In genomic region chr4:174650711-174651355, GRCh38 we compare ENCODE assay signal across 23 cellular contexts.
DNase-seq lines count a peak whose midpoint lies in the region; ATAC-seq, FAIRE-seq and TF ChIP-seq lines count a peak whose summit lies in the region.
"Had no signal": no experiment of that assay in that cellular context is flagged by ENCODE, and none has a peak within 500 bp of the region (broad histone marks: within the 10 kb centered on the region; RNA-seq: fewer than 3 reads in every experiment).

No MANE protein-coding gene starts in this region.

- dilution Hi-C loops in mammary epithelial cell (cut with HindIII; ENCODE audit: low sequenced_read_pairs), result no loop called here

- H3K36me3 ChIP-seq in mammary epithelial cell (ENCODE audit: insufficient read depth, low read length) (no peaks in the 10 kb centered on the region), breast epithelium (no peaks in the 10 kb centered on the region), K562 (ENCODE audit: control insufficient read depth, insufficient read depth, low read length) (no peaks in the 10 kb centered on the region)
- H3K36me3 ChIP-seq: BLaER1 had no signal

- H3K4me1 ChIP-seq in mammary epithelial cell (ENCODE audit: insufficient read depth, low read length), result no peaks in the 10 kb centered on the region
- no peaks in the 10 kb centered on the region for H3K4me1 ChIP-seq in breast epithelium
- H3K4me1 ChIP-seq in K562 (replicated peaks in 1 of 2; ENCODE audit: control insufficient read depth in 2 of 2, insufficient read depth in 2 of 2, low read length in 2 of 2), result peaks cover 0 to 7% of the 10 kb centered on the region in 2 experiments; a peak in 2 of 5 replicates
- peaks cover 6% of the 10 kb centered on the region for H3K4me1 ChIP-seq in foreskin keratinocyte
- H3K4me1 ChIP-seq: BLaER1, Caco-2 had no signal

- H3K9me3 Mint-ChIP-seq in activated T-helper 1 cell treated with anti-CD3 and anti-CD28 coated beads, Interleukin-12 subunit alpha, Interleukin-12 subunit beta, Interleukin-2, Interleukin-4 antibody, amounts not matched to agents 30 ng/mL and 10 ng/mL and 1 ng/mL, durations not matched to agents 14 hours and 24 hours and 36 hours, result no peaks in the 10 kb centered on the region
- H3K9me3 Mint-ChIP-seq: CD4-positive, CD25-positive, alpha-beta regulatory T cell; CD8-positive, alpha-beta T cell had no signal

- H3K36me3 Mint-ChIP-seq in activated T-helper 1 cell treated with anti-CD3 and anti-CD28 coated beads, Interleukin-12 subunit alpha, Interleukin-12 subunit beta, Interleukin-2, Interleukin-4 antibody, amounts not matched to agents 30 ng/mL and 10 ng/mL and 1 ng/mL, durations not matched to agents 14 hours and 24 hours and 36 hours (ENCODE audit: low read depth), result no peaks in the 10 kb centered on the region
- H3K36me3 Mint-ChIP-seq: CD4-positive, CD25-positive, alpha-beta regulatory T cell; CD8-positive, alpha-beta T cell had no signal

- TF ChIP-seq EP300 in K562 (IDR thresholded peaks at IDR 0.05; ENCODE audit: low read length), result no peak

- POLR2A ChIA-PET in K562 (lab: Yijun Ruan, JAX), result interaction anchor here (0.7 kb wide), 1 partner anchor 236 kb away, joined by 3 read pairs; no protein-coding TSS in a partner anchor

- H3K27ac Mint-ChIP-seq in activated T-helper 1 cell treated with anti-CD3 and anti-CD28 coated beads, Interleukin-12 subunit alpha, Interleukin-12 subunit beta, Interleukin-2, Interleukin-4 antibody, amounts not matched to agents 30 ng/mL and 10 ng/mL and 1 ng/mL, durations not matched to agents 14 hours and 24 hours and 36 hours, result no peak overlapping the region
- H3K27ac Mint-ChIP-seq: B cell; CD4-positive, CD25-positive, alpha-beta regulatory T cell; CD8-positive, alpha-beta T cell had no signal

- ATAC-seq in K562, result no peak; the same call in 2 of the 3 replicates
- ATAC-seq in foreskin keratinocyte, result peak; percentile 35
- ATAC-seq: CD8-positive, alpha-beta T cell had no signal

- no peaks in the 10 kb centered on the region for H3K9me1 ChIP-seq in K562 (ENCODE audit: control insufficient read depth, insufficient read depth, low read length)

- TF ChIP-seq POLR2A in breast epithelium (IDR thresholded peaks at IDR 0.05) (no peak), K562 (conservative IDR thresholded peaks at IDR 0.05) (no peak)

- CTCF ChIA-PET in mammary epithelial cell (lab: Charles Lee; ENCODE audit: low non-redundant PET) (interaction anchor here (0.6 to 0.7 kb wide), 2 partner anchors 287 to 1234 kb away, joined by 3 to 4 read pairs; no protein-coding TSS in a partner anchor), K562 (lab: Yijun Ruan, JAX; ENCODE audit: low intra/inter-chr PET ratio) (no interaction called here)

- in situ Hi-C loops in mammary epithelial cell (cut with MboI; ENCODE audit: low sequenced_read_pairs in 2 of 2) (no loop called here), K562 (cut with MboI) (no loop called here)

- no peak for FAIRE-seq in K562 (lab: Jason Lieb, UNC)
- FAIRE-seq: A204.1, G401.6, GM12892, H1 had no signal

- intact Hi-C loops in mammary epithelial cell (cut with micrococcal nuclease) (no loop called here), breast epithelium (cut with DNase I; ENCODE audit: low total_unique reads) (no loop called here), K562 (cut with micrococcal nuclease) (loop anchor here (10.0 kb wide), 1 partner anchor 1674 kb away; no protein-coding TSS in a partner anchor)
- intact Hi-C loops in activated T-helper 1 cell treated with anti-CD3 and anti-CD28 coated beads, Interleukin-12 subunit alpha, Interleukin-12 subunit beta, Interleukin-2, Interleukin-4 antibody, amounts not matched to agents 30 ng/mL and 10 ng/mL and 1 ng/mL, durations not matched to agents 14 hours and 24 hours and 36 hours (cut with micrococcal nuclease), result no loop called here

- H3K4me3 Mint-ChIP-seq in activated T-helper 1 cell treated with anti-CD3 and anti-CD28 coated beads, Interleukin-12 subunit alpha, Interleukin-12 subunit beta, Interleukin-2, Interleukin-4 antibody, amounts not matched to agents 30 ng/mL and 10 ng/mL and 1 ng/mL, durations not matched to agents 14 hours and 24 hours and 36 hours, result no peak overlapping the region
- H3K4me3 Mint-ChIP-seq: B cell; CD4-positive, CD25-positive, alpha-beta regulatory T cell; CD8-positive, alpha-beta T cell had no signal

- peak; percentile 57 for DNase-seq in mammary epithelial cell
- no peak for DNase-seq in breast epithelium (ENCODE audit: low spot score in 2 of 2)
- no peak for DNase-seq in K562 (ENCODE audit: extremely low read depth in 1 of 4, low spot score in 3 of 4)
- DNase-seq in foreskin keratinocyte, result peak; percentile 72 to 81
- no peak for DNase-seq in kidney tubule cell (ENCODE audit: low spot score)
- no peak for DNase-seq in activated T-helper 1 cell treated with anti-CD3 and anti-CD28 coated beads, Interleukin-12 subunit alpha, Interleukin-12 subunit beta, Interleukin-2, Interleukin-4 antibody, amounts not matched to agents 30 ng/mL and 10 ng/mL and 1 ng/mL, durations not matched to agents 14 hours and 24 hours and 36 hours (ENCODE audit: low spot score)
- DNase-seq in substantia nigra (lab: John Stamatoyannopoulos, UW), result no peak
- DNase-seq: Caco-2; CD4-positive, CD25-positive, alpha-beta regulatory T cell; CD8-positive, alpha-beta T cell; DMS153; DND-41; GM23248; H7; HCEC 1CT had no signal

- H3K27ac ChIP-seq in mammary epithelial cell (ENCODE audit: insufficient read depth, low read depth, low read length) (no peak overlapping the region), breast epithelium (no peak overlapping the region), K562 (ENCODE audit: extremely low read depth, low read depth, low read length) (no peak overlapping the region), foreskin keratinocyte (no peak overlapping the region), substantia nigra (ENCODE audit: low read depth, low read length, poor library complexity, severe bottlenecking) (no peak overlapping the region)
- H3K27ac ChIP-seq: 22Rv1, BLaER1, C4-2B, GM23248 had no signal

- H3K9me3 ChIP-seq in mammary epithelial cell (replicated peaks; ENCODE audit: insufficient read depth, low read length) (no peaks in the 10 kb centered on the region), breast epithelium (no peaks in the 10 kb centered on the region), K562 (replicated peaks; ENCODE audit: control insufficient read depth, insufficient read depth, low read depth, low read length) (no peaks in the 10 kb centered on the region)
- H3K9me3 ChIP-seq: BLaER1, Caco-2 had no signal

- no peak overlapping the region for H3K4me2 ChIP-seq in mammary epithelial cell (ENCODE audit: insufficient read depth, low read depth, low read length)
- no peak overlapping the region for H3K4me2 ChIP-seq in K562 (ENCODE audit: insufficient read depth, low read length)
- H3K4me2 ChIP-seq: BLaER1 had no signal

- H3K4me3 ChIP-seq in mammary epithelial cell (replicated peaks in 1 of 3; ENCODE audit: insufficient read depth in 1 of 3, low read depth in 2 of 3, low read length in 3 of 3) (no peak overlapping the region), breast epithelium (no peak overlapping the region), K562 (no peak overlapping the region)
- H3K4me3 ChIP-seq: BLaER1, GM23248 had no signal

- H3K9ac ChIP-seq in mammary epithelial cell (ENCODE audit: insufficient read depth, low read length) (no peak overlapping the region), K562 (ENCODE audit: insufficient read depth in 1 of 2, low read depth in 2 of 2, low read length in 2 of 2) (no peak overlapping the region)
- H3K9ac ChIP-seq: BLaER1, GM23248 had no signal

- BruUV-seq in mammary epithelial cell (replicated peaks; lab: Mats Ljungman, UMichigan) (no TSS peak), K562 (replicated peaks; lab: Mats Ljungman, UMichigan) (no TSS peak)

- no peaks in the 10 kb centered on the region for H4K20me1 ChIP-seq in mammary epithelial cell (ENCODE audit: insufficient read depth, low read length)
- no peaks in the 10 kb centered on the region for H4K20me1 ChIP-seq in K562 (replicated peaks; ENCODE audit: control insufficient read depth, insufficient read depth, low read length)
- H4K20me1 ChIP-seq: BLaER1 had no signal

- peaks cover 2% of the 10 kb centered on the region for H3K27me3 Mint-ChIP-seq in activated T-helper 1 cell treated with anti-CD3 and anti-CD28 coated beads, Interleukin-12 subunit alpha, Interleukin-12 subunit beta, Interleukin-2, Interleukin-4 antibody, amounts not matched to agents 30 ng/mL and 10 ng/mL and 1 ng/mL, durations not matched to agents 14 hours and 24 hours and 36 hours (ENCODE audit: insufficient read depth)
- H3K27me3 Mint-ChIP-seq: B cell; CD4-positive, CD25-positive, alpha-beta regulatory T cell had no signal

- H3K79me2 ChIP-seq in mammary epithelial cell (ENCODE audit: insufficient read depth, low read length) (no peaks in the 10 kb centered on the region), K562 (ENCODE audit: control insufficient read depth, insufficient read depth, low read length) (no peaks in the 10 kb centered on the region)

- H3K4me1 Mint-ChIP-seq in activated T-helper 1 cell treated with anti-CD3 and anti-CD28 coated beads, Interleukin-12 subunit alpha, Interleukin-12 subunit beta, Interleukin-2, Interleukin-4 antibody, amounts not matched to agents 30 ng/mL and 10 ng/mL and 1 ng/mL, durations not matched to agents 14 hours and 24 hours and 36 hours (ENCODE audit: low read depth), result no peaks in the 10 kb centered on the region
- H3K4me1 Mint-ChIP-seq: B cell; CD4-positive, CD25-positive, alpha-beta regulatory T cell had no signal

- H3K27me3 ChIP-seq in mammary epithelial cell (ENCODE audit: insufficient read depth, low read length) (peaks cover 2% of the 10 kb centered on the region), breast epithelium (no peaks in the 10 kb centered on the region), K562 (ENCODE audit: control insufficient read depth in 2 of 2, insufficient read depth in 2 of 2, low read length in 2 of 2) (no peaks in the 10 kb centered on the region), foreskin keratinocyte (no peaks in the 10 kb centered on the region)
- H3K27me3 ChIP-seq: BLaER1 had no signal

- H2AFZ ChIP-seq in mammary epithelial cell (ENCODE audit: low read depth, low read length), result no peak overlapping the region
- H2AFZ ChIP-seq in K562 (ENCODE audit: low read depth, low read length), result peak overlapping the region; percentile 54; the same call in 1 of the 2 replicates
- H2AFZ ChIP-seq: GM23248 had no signal

- no peak for TF ChIP-seq RAD21 in K562 (CRISPR knock-in tag; conservative IDR thresholded peaks at IDR 0.05 in 1 of 2, IDR thresholded peaks at IDR 0.05 in 1 of 2)

- WGBS in mammary epithelial cell (ENCODE audit: low coverage, missing lambda C conversion rate), result 12% methylated on average over 2 of the region's 2 CpGs
- WGBS in K562 (ENCODE audit: insufficient coverage, low coverage, missing lambda C conversion rate), result 47% methylated on average over 2 of the region's 2 CpGs

- TF ChIP-seq CTCF in mammary epithelial cell (conservative IDR thresholded peaks at IDR 0.05 in 1 of 2, IDR thresholded peaks at IDR 0.05 in 1 of 2; ENCODE audit: extremely low read depth in 1 of 2, insufficient read depth in 1 of 2, low read depth in 1 of 2, low read length in 2 of 2) (no peak), breast epithelium (IDR thresholded peaks at IDR 0.05) (no peak), K562 (IDR thresholded peaks at IDR 0.05 in 2 of 3, conservative IDR thresholded peaks at IDR 0.05 in 1 of 3; ENCODE audit: insufficient read depth in 2 of 3, low read depth in 1 of 3, low read length in 3 of 3) (no peak), foreskin keratinocyte (conservative IDR thresholded peaks at IDR 0.05) (no peak)

Comparison
In these comparisons a context has a peak if more than half of its experiments do, and no peak if none do; other contexts are left out.
1. DNase-seq: peak in mammary epithelial cell (single experiment) and foreskin keratinocyte (2 of 2); none in breast epithelium (0 of 2), K562 (0 of 4), kidney tubule cell (single experiment), activated T-helper 1 cell treated with anti-CD3 and anti-CD28 coated beads, Interleukin-12 subunit alpha, Interleukin-12 subunit beta, Interleukin-2, Interleukin-4 antibody, amounts not matched to agents 30 ng/mL and 10 ng/mL and 1 ng/mL, durations not matched to agents 14 hours and 24 hours and 36 hours (single experiment) and substantia nigra (0 of 49).